21 cellular contexts compared by ENCODE assay signal in the genomic region with DNA sequence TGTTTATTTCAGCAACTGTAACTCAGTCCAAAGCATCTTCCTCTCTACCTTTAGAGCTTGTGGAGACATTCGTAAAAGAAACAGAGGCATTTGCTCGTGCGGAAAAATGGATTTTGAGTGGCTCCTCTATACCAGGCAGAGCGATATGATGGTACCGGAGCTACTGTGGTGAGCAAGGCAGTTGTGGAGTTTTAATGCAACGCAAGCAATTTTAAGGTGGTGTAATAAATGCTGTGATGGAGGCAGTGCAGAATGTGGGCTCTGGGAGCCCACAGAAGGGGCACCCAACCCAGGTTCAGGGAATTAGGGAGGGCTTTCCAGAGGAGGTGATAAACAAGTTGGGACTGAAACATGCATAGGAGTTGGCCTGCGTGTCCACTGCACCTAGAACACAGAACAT.
"Had no signal": no experiment of that assay in that cellular context is flagged by ENCODE, and none has a peak within 500 bp of the region (broad histone marks: within the 10 kb centered on the region; RNA-seq: fewer than 3 reads in every experiment).

No MANE protein-coding gene starts in this region.

- H3K36me3 ChIP-seq: esophagus muscularis mucosa, gastroesophageal sphincter, heart left ventricle, left lung, lower lobe of right lung had no signal

- FAIRE-seq: colon, endothelial cell of umbilical vein, frontal cortex, islet of Langerhans, keratinocyte had no signal

- H3K9me3 ChIP-seq: esophagus muscularis mucosa, gastroesophageal sphincter, heart left ventricle, left lung, lower lobe of right lung had no signal

- H3K27ac ChIP-seq: coronary artery, dorsolateral prefrontal cortex, esophagus muscularis mucosa, foreskin keratinocyte, gastroesophageal sphincter, left lung, lower lobe of right lung had no signal

- DNase-seq: dermis blood vessel endothelial cell; dorsolateral prefrontal cortex; effector CD4-positive, alpha-beta T cell; effector memory CD4-positive, alpha-beta T cell; foreskin keratinocyte; heart left ventricle; hippocampal formation; left cardiac atrium; left lung; left ventricle myocardium superior; lower lobe of right lung; mesendoderm; midbrain had no signal

- H3K27me3 ChIP-seq: dorsolateral prefrontal cortex, esophagus muscularis mucosa, gastroesophageal sphincter, heart left ventricle, left lung had no signal

- H3K4me1 ChIP-seq: foreskin keratinocyte, lower lobe of right lung had no signal

- H3K4me3 ChIP-seq: coronary artery, dorsolateral prefrontal cortex, esophagus muscularis mucosa, gastroesophageal sphincter, heart left ventricle, left lung, lower lobe of right lung had no signal

- ATAC-seq: foreskin keratinocyte, gastroesophageal sphincter, heart left ventricle, left cardiac atrium, left lung, left ventricle myocardium superior, lower lobe of right lung had no signal
